Comparison of ENCODE assay signal across 1 cellular context in the genomic region with DNA sequence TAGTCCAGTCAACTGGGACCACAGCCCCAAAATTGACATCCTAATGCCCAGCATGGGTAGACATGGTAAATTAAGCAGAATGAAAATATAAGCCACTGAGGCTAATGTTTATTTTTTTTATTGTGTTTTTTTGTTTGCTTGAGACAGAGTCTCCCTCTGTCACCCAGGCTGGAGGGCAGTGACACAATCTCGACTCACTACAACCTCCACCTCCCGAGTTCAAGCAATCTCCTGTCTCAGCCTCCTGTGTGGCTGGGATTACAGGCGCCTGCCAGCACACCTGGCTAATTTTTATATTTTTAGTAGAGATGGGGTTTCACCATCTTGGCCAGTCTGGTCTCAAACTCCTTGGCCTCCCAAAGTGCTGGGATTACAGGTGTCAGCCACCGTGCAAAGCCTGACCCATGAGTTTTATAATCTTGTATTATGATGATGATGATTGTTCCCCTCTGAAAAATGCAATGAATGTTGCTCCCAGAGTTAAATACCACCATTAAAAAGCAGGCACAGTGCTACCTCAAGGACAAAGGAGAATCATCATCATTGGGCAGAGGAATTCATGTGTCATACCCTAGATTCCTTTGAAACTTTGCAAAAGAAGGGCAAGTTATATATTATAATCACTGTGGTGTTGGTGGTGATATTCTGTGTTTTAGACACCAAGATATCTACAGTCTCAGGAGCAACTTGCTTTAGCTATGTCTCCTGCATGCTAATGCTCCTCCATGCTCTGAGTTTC.
TF ChIP-seq lines count a peak whose summit lies in the region.

No MANE protein-coding gene starts in this region.

TF ChIP-seq in IMR-90, 13 proteins besides CTCF, POLR2A, EP300 and RAD21 (continued from another document):
- TF ChIP-seq, protein P1, sequence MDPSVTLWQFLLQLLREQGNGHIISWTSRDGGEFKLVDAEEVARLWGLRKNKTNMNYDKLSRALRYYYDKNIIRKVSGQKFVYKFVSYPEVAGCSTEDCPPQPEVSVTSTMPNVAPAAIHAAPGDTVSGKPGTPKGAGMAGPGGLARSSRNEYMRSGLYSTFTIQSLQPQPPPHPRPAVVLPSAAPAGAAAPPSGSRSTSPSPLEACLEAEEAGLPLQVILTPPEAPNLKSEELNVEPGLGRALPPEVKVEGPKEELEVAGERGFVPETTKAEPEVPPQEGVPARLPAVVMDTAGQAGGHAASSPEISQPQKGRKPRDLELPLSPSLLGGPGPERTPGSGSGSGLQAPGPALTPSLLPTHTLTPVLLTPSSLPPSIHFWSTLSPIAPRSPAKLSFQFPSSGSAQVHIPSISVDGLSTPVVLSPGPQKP (IDR thresholded peaks at IDR 0.05; ENCODE audit: borderline replicate concordance, low read depth, low read length), result no peak
- TF ChIP-seq, protein P2, sequence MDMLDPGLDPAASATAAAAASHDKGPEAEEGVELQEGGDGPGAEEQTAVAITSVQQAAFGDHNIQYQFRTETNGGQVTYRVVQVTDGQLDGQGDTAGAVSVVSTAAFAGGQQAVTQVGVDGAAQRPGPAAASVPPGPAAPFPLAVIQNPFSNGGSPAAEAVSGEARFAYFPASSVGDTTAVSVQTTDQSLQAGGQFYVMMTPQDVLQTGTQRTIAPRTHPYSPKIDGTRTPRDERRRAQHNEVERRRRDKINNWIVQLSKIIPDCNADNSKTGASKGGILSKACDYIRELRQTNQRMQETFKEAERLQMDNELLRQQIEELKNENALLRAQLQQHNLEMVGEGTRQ (IDR thresholded peaks at IDR 0.05; ENCODE audit: low read depth, low read length), result no peak
- TF ChIP-seq MXI1 (IDR thresholded peaks at IDR 0.05; ENCODE audit: borderline replicate concordance, low read depth, low read length), result no peak
- TF ChIP-seq SMC3 (IDR thresholded peaks at IDR 0.05; ENCODE audit: low read depth, low read length), result no peak
- TF ChIP-seq CHD1 (IDR thresholded peaks at IDR 0.05; ENCODE audit: low read depth, low read length), result no peak
- TF ChIP-seq RFX5 (IDR thresholded peaks at IDR 0.05; ENCODE audit: low read depth, low read length), result no peak
- TF ChIP-seq BHLHE40 (IDR thresholded peaks at IDR 0.05; ENCODE audit: low read depth, low read length), result no peak
- no peak for TF ChIP-seq MAZ (IDR thresholded peaks at IDR 0.05; ENCODE audit: borderline replicate concordance, low read depth, low read length)
- no peak for TF ChIP-seq NFE2L2 (IDR thresholded peaks at IDR 0.05; ENCODE audit: low read depth, low read length)
- TF ChIP-seq MAFK (IDR thresholded peaks at IDR 0.05; ENCODE audit: low read depth, low read length), result no peak
